33 cellular contexts compared by ENCODE assay signal in the genomic region with DNA sequence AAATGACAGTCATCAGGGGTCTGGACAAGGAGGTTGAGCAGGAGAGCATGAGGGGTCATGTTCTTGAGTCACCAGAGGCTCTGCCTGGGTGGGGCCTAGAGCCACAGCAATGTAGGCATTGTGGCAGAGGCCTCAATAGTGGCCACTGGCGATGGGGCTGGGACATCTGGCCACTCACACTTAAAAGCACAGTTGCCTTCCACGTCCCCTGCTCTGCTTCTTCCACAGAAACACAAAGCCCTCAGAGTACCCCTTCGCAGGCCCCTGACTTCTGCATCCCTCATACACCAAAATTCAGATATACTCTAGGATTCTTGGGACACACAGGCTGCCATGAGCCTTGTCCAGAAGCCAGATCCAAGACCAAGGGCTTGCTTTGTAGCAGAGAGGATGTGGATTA. TPM values are rescaled to one million over a fixed set of nuclear protein-coding genes. Genes with fewer than 3 reads are reported as not detected.
"Had no signal": no experiment of that assay in that cellular context is flagged by ENCODE, and none has a peak within 500 bp of the region (broad histone marks: within the 10 kb centered on the region; RNA-seq: fewer than 3 reads in every experiment).

No MANE protein-coding gene starts in this region.

- DNase-seq: activated CD4-positive, alpha-beta memory T cell treated with anti-CD3 and anti-CD28 coated beads for 36 hours; activated CD4-positive, alpha-beta T cell treated with anti-CD3 and anti-CD28 coated beads for 36 hours; activated CD4-positive, alpha-beta T cell treated with anti-CD3 and anti-CD28 coated beads, Interleukin-2, amount 10 ng/mL, durations not matched to agents 24 days and 14 days; activated CD4-positive, CD25-positive, alpha-beta regulatory T cell; activated CD4-positive, CD25-positive, alpha-beta regulatory T cell treated with anti-CD3 and anti-CD28 coated beads, Interleukin-2, amount 50 U/mL, for 72 hours; activated CD8-positive, alpha-beta memory T cell treated with anti-CD3 and anti-CD28 coated beads, Interleukin-2, amount 10 ng/mL, durations not matched to agents 7 days and 5 days; activated CD8-positive, alpha-beta memory T cell treated with anti-CD3 and anti-CD28 coated beads, Interleukin-2, amount 50 U/mL, for 4 hours; activated CD8-positive, alpha-beta T cell treated with anti-CD3 and anti-CD28 coated beads, Interleukin-2, amount 10 ng/mL, durations not matched to agents 7 days and 5 days; activated gamma-delta T cell; activated naive CD4-positive, alpha-beta T cell treated with anti-CD3 and anti-CD28 coated beads, Interleukin-2, amount 50 U/mL, for 16 hours; activated naive CD4-positive, alpha-beta T cell treated with Interleukin-2 at 50 U/mL for 16 hours; activated T-cell treated with anti-CD3 and anti-CD28 coated beads, Interleukin-2, amount 50 U/mL, for 1 hour; activated T-cell treated with anti-CD3 and anti-CD28 coated beads, Interleukin-2, amount 50 U/mL, for 72 hours; amniotic stem cell; anterior cingulate cortex; brain microvascular endothelial cell; dorsolateral prefrontal cortex; effector memory CD4-positive, alpha-beta T cell; endodermal cell; foreskin keratinocyte; gastrocnemius medialis; T-helper 2 cell had no signal

- H3K27me3 ChIP-seq: brain microvascular endothelial cell, dorsolateral prefrontal cortex, foreskin keratinocyte, gastrocnemius medialis had no signal

- ATAC-seq: activated CD4-positive, alpha-beta T cell treated with anti-CD3 and anti-CD28 coated beads for 36 hours; activated CD8-positive, alpha-beta memory T cell treated with anti-CD3 and anti-CD28 coated beads, Interleukin-2, amount 10 ng/mL, durations not matched to agents 7 days and 5 days; activated CD8-positive, alpha-beta T cell treated with anti-CD3 and anti-CD28 coated beads, Interleukin-2, amount 10 ng/mL, durations not matched to agents 7 days and 5 days; activated T-cell treated with anti-CD3 and anti-CD28 coated beads, Interleukin-2, amount 50 U/mL, for 72 hours; esophagus mucosa; foreskin keratinocyte; gastrocnemius medialis had no signal

- H3K9me3 ChIP-seq: gastrocnemius medialis had no signal

- H3K27ac ChIP-seq: brain microvascular endothelial cell, coronary artery, dorsolateral prefrontal cortex, foreskin keratinocyte, gastrocnemius medialis had no signal

- H3K4me3 ChIP-seq: coronary artery, dorsolateral prefrontal cortex, gastrocnemius medialis had no signal

- FAIRE-seq: astrocyte, bronchial epithelial cell had no signal

- H3K4me1 ChIP-seq: gastrocnemius medialis had no signal

- H3K36me3 ChIP-seq: brain microvascular endothelial cell, gastrocnemius medialis had no signal

RNA-seq across cellular contexts. Expression of a gene that starts 2.2 kb away (rescaled TPM):
- total RNA-seq: activated CD4-positive, alpha-beta memory T cell treated with anti-CD3 and anti-CD28 coated beads for 36 hours; activated CD4-positive, alpha-beta T cell treated with anti-CD3 and anti-CD28 coated beads for 36 hours; activated CD4-positive, alpha-beta T cell treated with anti-CD3 and anti-CD28 coated beads, Interleukin-2, amount 10 ng/mL, durations not matched to agents 24 days and 14 days; activated CD8-positive, alpha-beta memory T cell treated with anti-CD3 and anti-CD28 coated beads for 36 hours; activated CD8-positive, alpha-beta memory T cell treated with anti-CD3 and anti-CD28 coated beads, Interleukin-2, amount 10 ng/mL, durations not matched to agents 7 days and 5 days; activated CD8-positive, alpha-beta T cell treated with anti-CD3 and anti-CD28 coated beads, Interleukin-2, amount 10 ng/mL, durations not matched to agents 7 days and 5 days; activated T-cell treated with anti-CD3 and anti-CD28 coated beads, Interleukin-2, amount 50 U/mL, for 72 hours; astrocyte; bronchial epithelial cell; cardiac septum; cerebellum; dorsolateral prefrontal cortex; endodermal cell; epithelial cell of proximal tubule; esophagus mucosa; foreskin keratinocyte; glomerular endothelial cell; T-helper 1 cell treated with Interleukin-12 subunit alpha and Interleukin-12 subunit beta and Interleukin-4 antibody, amounts not matched to agents 30 ng/mL and 1 ng/mL, for 36 hours had no signal
- polyA plus RNA-seq: adipose tissue, foreskin keratinocyte had no signal
